In the genomic region with DNA sequence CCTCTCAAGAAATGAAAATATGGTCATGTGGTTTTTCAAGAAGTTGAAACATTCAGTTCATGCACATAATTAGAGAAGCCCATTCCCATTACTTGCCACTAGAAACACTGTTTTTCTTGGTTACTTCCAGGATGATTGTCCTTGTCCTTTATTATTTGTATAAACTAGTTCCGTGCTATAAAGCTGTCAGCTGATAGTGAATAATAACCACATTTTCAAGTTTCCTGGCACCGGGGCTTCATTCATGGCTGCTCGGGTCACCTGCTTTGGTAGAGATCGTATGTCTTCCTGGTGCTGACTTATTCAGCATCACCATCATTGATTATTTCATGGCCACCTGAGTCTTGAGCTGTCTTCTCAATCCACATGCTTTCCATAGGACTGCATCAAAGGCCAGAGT, we compare ENCODE assay signal across 30 cellular contexts.
"Had no signal": no experiment of that assay in that cellular context is flagged by ENCODE, and none has a peak within 500 bp of the region (broad histone marks: within the 10 kb centered on the region; RNA-seq: fewer than 3 reads in every experiment).

No MANE protein-coding gene starts in this region.

- H3K36me3 ChIP-seq: breast epithelium had no signal

- H3K4me1 Mint-ChIP-seq: stimulated activated effector memory CD8-positive, alpha-beta T cell treated with anti-CD3 and anti-CD28 coated beads, Interleukin-12 subunit alpha, Interleukin-12 subunit beta, amount 100 ng/mL, for 72 hours had no signal

- H3K4me3 Mint-ChIP-seq: activated T-helper 1 cell treated with anti-CD3 and anti-CD28 coated beads, Interleukin-12 subunit alpha, Interleukin-12 subunit beta, Interleukin-2, Interleukin-4 antibody, amounts not matched to agents 30 ng/mL and 10 ng/mL and 1 ng/mL, durations not matched to agents 14 hours and 24 hours and 36 hours; natural killer cell; stimulated activated effector memory CD8-positive, alpha-beta T cell treated with anti-CD3 and anti-CD28 coated beads, Interleukin-12 subunit alpha, Interleukin-12 subunit beta, amount 100 ng/mL, for 72 hours; stimulated activated naive CD8-positive, alpha-beta T cell treated with anti-CD3 and anti-CD28 coated beads, Interleukin-15, amount 100 ng/mL, for 72 hours; T-helper 1 cell treated with Interleukin-12 subunit alpha and Interleukin-12 subunit beta and Interleukin-4 antibody, amounts not matched to agents 30 μg/mL and 1 μg/mL, for 36 hours had no signal

- H3K4me3 ChIP-seq: breast epithelium, heart right ventricle, left lung, lung, skin epidermis, upper lobe of left lung had no signal

- DNase-seq: activated CD4-positive, alpha-beta T cell treated with anti-CD3 and anti-CD28 coated beads for 48 hours; activated CD4-positive, alpha-beta T cell treated with anti-CD3 and anti-CD28 coated beads, Interleukin-2, amount 50 U/mL, for 48 hours; activated CD8-positive, alpha-beta memory T cell treated with anti-CD3 and anti-CD28 coated beads for 24 hours; activated gamma-delta T cell; activated naive CD4-positive, alpha-beta T cell treated with anti-CD3 and anti-CD28 coated beads, Interleukin-2, amount 50 U/mL, for 16 hours; amniotic stem cell; central memory CD4-positive, alpha-beta T cell; foreskin fibroblast; heart right ventricle; kidney glomerular epithelial cell; left lung; mesendoderm; natural killer cell; retina; stimulated activated CD4-positive, alpha-beta T cell treated with anti-CD3 and anti-CD28 coated beads, Interleukin-12 subunit alpha, Interleukin-12 subunit beta, amount 100 ng/mL, for 4 hours; stimulated activated CD4-positive, alpha-beta T cell treated with anti-CD3 and anti-CD28 coated beads, Interleukin-4, amount 100 ng/mL, for 24 hours; stimulated activated naive CD8-positive, alpha-beta T cell treated with anti-CD3 and anti-CD28 coated beads, Interleukin-15, amount 100 ng/mL, for 72 hours; substantia nigra; T-helper 9 cell; upper lobe of left lung had no signal

- H3K27ac Mint-ChIP-seq: activated T-helper 1 cell treated with anti-CD3 and anti-CD28 coated beads, Interleukin-12 subunit alpha, Interleukin-12 subunit beta, Interleukin-2, Interleukin-4 antibody, amounts not matched to agents 30 ng/mL and 10 ng/mL and 1 ng/mL, durations not matched to agents 14 hours and 24 hours and 36 hours; natural killer cell; stimulated activated effector memory CD8-positive, alpha-beta T cell treated with anti-CD3 and anti-CD28 coated beads, Interleukin-12 subunit alpha, Interleukin-12 subunit beta, amount 100 ng/mL, for 72 hours; stimulated activated naive CD8-positive, alpha-beta T cell treated with anti-CD3 and anti-CD28 coated beads, Interleukin-15, amount 100 ng/mL, for 72 hours; T-helper 1 cell treated with Interleukin-12 subunit alpha and Interleukin-12 subunit beta and Interleukin-4 antibody, amounts not matched to agents 30 μg/mL and 1 μg/mL, for 36 hours had no signal

- H3K27ac ChIP-seq: breast epithelium, heart right ventricle, left lung, skin epidermis, upper lobe of left lung, VCaP had no signal

- H3K27me3 ChIP-seq: breast epithelium, heart right ventricle, left lung, upper lobe of left lung had no signal

- ATAC-seq: activated CD4-positive, CD25-positive, alpha-beta regulatory T cell treated with anti-CD3 and anti-CD28 coated beads, Interleukin-2, amount 50 U/mL, for 24 hours; esophagus mucosa; heart right ventricle; left lung; natural killer cell; sciatic nerve; stimulated activated effector memory CD8-positive, alpha-beta T cell treated with anti-CD3 and anti-CD28 coated beads, Interleukin-12 subunit alpha, Interleukin-12 subunit beta, amount 100 ng/mL, for 72 hours; stimulated activated naive CD8-positive, alpha-beta T cell treated with anti-CD3 and anti-CD28 coated beads, Interleukin-15, amount 100 ng/mL, for 72 hours had no signal

- H3K9me3 Mint-ChIP-seq: activated T-helper 1 cell treated with anti-CD3 and anti-CD28 coated beads, Interleukin-12 subunit alpha, Interleukin-12 subunit beta, Interleukin-2, Interleukin-4 antibody, amounts not matched to agents 30 ng/mL and 10 ng/mL and 1 ng/mL, durations not matched to agents 14 hours and 24 hours and 36 hours; natural killer cell; stimulated activated effector memory CD8-positive, alpha-beta T cell treated with anti-CD3 and anti-CD28 coated beads, Interleukin-12 subunit alpha, Interleukin-12 subunit beta, amount 100 ng/mL, for 72 hours; stimulated activated naive CD8-positive, alpha-beta T cell treated with anti-CD3 and anti-CD28 coated beads, Interleukin-15, amount 100 ng/mL, for 72 hours; T-helper 1 cell treated with Interleukin-12 subunit alpha and Interleukin-12 subunit beta and Interleukin-4 antibody, amounts not matched to agents 30 μg/mL and 1 μg/mL, for 36 hours had no signal

- H3K4me1 ChIP-seq: breast epithelium, heart right ventricle, left lung, upper lobe of left lung had no signal

- H3K9me3 ChIP-seq: breast epithelium, heart right ventricle, left lung, upper lobe of left lung had no signal

- H3K27me3 Mint-ChIP-seq: stimulated activated naive CD8-positive, alpha-beta T cell treated with anti-CD3 and anti-CD28 coated beads, Interleukin-15, amount 100 ng/mL, for 72 hours had no signal
